In the genomic region with DNA sequence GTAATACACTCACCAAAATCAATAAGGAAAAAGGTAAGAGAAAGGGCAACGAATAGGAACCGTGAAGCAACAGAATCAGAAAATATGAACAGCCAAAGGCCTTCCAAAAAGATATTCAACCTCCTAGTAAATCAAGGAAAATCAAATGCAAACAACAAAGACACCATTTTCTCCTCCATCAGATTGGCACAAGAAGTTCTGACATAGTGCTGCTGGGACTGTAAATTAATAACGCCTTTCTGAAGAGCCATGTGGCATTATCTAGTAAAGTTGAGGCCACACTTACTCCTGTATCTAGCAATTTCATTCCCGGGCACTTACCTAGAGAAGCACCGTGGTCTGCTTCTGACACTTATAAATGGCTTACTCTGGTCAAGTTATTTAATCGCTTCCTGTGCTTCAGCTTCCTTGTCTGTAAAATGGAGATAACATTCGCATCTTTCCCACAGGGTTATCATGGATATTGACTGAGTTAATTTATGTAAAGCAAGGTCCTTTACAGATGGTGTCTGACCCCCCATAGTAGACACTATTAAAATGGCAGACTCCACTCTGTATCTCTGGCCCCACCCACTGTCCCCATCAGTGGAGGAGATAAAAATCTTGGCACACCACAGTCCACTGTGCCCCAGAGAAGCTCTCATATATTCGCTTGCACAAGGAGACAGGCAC, we compare ENCODE assay signal across 1 cellular context.
TF ChIP-seq lines count a peak whose summit lies in the region.

No MANE protein-coding gene starts in this region.

TF ChIP-seq in GM23338, 12 proteins besides CTCF, POLR2A, EP300 and RAD21:
- TF ChIP-seq ZNF114 (CRISPR knock-in tag; IDR thresholded peaks at IDR 0.05) = no peak
- TF ChIP-seq POLR2AphosphoS5 (IDR thresholded peaks at IDR 0.05; ENCODE audit: low read depth) = no peak
- no peak for TF ChIP-seq EZH2 (IDR thresholded peaks at IDR 0.05; ENCODE audit: low read depth, unreplicated experiment)
- no peak for TF ChIP-seq NANOG (IDR thresholded peaks at IDR 0.05; ENCODE audit: borderline replicate concordance)
- TF ChIP-seq CREB1 (CRISPR knock-in tag; IDR thresholded peaks at IDR 0.05; ENCODE audit: low read depth) = no peak
- no peak for TF ChIP-seq ZNF331 (CRISPR knock-in tag; IDR thresholded peaks at IDR 0.05; ENCODE audit: low read depth)
- TF ChIP-seq, protein P1, sequence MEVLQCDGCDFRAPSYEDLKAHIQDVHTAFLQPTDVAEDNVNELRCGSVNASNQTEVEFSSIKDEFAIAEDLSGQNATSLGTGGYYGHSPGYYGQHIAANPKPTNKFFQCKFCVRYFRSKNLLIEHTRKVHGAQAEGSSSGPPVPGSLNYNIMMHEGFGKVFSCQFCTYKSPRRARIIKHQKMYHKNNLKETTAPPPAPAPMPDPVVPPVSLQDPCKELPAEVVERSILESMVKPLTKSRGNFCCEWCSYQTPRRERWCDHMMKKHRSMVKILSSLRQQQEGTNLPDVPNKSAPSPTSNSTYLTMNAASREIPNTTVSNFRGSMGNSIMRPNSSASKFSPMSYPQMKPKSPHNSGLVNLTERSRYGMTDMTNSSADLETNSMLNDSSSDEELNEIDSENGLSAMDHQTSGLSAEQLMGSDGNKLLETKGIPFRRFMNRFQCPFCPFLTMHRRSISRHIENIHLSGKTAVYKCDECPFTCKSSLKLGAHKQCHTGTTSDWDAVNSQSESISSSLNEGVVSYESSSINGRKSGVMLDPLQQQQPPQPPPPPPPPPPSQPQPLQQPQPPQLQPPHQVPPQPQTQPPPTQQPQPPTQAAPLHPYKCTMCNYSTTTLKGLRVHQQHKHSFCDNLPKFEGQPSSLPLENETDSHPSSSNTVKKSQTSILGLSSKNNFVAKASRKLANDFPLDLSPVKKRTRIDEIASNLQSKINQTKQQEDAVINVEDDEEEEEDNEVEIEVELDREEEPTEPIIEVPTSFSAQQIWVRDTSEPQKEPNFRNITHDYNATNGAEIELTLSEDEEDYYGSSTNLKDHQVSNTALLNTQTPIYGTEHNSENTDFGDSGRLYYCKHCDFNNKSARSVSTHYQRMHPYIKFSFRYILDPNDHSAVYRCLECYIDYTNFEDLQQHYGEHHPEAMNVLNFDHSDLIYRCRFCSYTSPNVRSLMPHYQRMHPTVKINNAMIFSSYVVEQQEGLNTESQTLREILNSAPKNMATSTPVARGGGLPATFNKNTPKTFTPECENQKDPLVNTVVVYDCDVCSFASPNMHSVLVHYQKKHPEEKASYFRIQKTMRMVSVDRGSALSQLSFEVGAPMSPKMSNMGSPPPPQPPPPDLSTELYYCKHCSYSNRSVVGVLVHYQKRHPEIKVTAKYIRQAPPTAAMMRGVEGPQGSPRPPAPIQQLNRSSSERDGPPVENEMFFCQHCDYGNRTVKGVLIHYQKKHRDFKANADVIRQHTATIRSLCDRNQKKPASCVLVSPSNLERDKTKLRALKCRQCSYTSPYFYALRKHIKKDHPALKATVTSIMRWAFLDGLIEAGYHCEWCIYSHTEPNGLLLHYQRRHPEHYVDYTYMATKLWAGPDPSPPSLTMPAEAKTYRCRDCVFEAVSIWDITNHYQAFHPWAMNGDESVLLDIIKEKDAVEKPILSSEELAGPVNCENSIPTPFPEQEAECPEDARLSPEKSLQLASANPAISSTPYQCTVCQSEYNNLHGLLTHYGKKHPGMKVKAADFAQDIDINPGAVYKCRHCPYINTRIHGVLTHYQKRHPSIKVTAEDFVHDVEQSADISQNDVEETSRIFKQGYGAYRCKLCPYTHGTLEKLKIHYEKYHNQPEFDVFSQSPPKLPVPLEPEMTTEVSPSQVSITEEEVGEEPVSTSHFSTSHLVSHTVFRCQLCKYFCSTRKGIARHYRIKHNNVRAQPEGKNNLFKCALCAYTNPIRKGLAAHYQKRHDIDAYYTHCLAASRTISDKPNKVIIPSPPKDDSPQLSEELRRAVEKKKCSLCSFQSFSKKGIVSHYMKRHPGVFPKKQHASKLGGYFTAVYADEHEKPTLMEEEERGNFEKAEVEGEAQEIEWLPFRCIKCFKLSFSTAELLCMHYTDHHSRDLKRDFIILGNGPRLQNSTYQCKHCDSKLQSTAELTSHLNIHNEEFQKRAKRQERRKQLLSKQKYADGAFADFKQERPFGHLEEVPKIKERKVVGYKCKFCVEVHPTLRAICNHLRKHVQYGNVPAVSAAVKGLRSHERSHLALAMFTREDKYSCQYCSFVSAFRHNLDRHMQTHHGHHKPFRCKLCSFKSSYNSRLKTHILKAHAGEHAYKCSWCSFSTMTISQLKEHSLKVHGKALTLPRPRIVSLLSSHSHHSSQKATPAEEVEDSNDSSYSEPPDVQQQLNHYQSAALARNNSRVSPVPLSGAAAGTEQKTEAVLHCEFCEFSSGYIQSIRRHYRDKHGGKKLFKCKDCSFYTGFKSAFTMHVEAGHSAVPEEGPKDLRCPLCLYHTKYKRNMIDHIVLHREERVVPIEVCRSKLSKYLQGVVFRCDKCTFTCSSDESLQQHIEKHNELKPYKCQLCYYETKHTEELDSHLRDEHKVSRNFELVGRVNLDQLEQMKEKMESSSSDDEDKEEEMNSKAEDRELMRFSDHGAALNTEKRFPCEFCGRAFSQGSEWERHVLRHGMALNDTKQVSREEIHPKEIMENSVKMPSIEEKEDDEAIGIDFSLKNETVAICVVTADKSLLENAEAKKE (CRISPR knock-in tag; IDR thresholded peaks at IDR 0.05) = no peak
- TF ChIP-seq STAT1 (IDR thresholded peaks at IDR 0.05; ENCODE audit: unreplicated experiment) = no peak
- TF ChIP-seq, protein P2, sequence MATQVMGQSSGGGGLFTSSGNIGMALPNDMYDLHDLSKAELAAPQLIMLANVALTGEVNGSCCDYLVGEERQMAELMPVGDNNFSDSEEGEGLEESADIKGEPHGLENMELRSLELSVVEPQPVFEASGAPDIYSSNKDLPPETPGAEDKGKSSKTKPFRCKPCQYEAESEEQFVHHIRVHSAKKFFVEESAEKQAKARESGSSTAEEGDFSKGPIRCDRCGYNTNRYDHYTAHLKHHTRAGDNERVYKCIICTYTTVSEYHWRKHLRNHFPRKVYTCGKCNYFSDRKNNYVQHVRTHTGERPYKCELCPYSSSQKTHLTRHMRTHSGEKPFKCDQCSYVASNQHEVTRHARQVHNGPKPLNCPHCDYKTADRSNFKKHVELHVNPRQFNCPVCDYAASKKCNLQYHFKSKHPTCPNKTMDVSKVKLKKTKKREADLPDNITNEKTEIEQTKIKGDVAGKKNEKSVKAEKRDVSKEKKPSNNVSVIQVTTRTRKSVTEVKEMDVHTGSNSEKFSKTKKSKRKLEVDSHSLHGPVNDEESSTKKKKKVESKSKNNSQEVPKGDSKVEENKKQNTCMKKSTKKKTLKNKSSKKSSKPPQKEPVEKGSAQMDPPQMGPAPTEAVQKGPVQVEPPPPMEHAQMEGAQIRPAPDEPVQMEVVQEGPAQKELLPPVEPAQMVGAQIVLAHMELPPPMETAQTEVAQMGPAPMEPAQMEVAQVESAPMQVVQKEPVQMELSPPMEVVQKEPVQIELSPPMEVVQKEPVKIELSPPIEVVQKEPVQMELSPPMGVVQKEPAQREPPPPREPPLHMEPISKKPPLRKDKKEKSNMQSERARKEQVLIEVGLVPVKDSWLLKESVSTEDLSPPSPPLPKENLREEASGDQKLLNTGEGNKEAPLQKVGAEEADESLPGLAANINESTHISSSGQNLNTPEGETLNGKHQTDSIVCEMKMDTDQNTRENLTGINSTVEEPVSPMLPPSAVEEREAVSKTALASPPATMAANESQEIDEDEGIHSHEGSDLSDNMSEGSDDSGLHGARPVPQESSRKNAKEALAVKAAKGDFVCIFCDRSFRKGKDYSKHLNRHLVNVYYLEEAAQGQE (IDR thresholded peaks at IDR 0.05; ENCODE audit: unreplicated experiment) = no peak
- TF ChIP-seq, protein P3, sequence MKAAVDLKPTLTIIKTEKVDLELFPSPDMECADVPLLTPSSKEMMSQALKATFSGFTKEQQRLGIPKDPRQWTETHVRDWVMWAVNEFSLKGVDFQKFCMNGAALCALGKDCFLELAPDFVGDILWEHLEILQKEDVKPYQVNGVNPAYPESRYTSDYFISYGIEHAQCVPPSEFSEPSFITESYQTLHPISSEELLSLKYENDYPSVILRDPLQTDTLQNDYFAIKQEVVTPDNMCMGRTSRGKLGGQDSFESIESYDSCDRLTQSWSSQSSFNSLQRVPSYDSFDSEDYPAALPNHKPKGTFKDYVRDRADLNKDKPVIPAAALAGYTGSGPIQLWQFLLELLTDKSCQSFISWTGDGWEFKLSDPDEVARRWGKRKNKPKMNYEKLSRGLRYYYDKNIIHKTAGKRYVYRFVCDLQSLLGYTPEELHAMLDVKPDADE (IDR thresholded peaks at IDR 0.05) = no peak
- TF ChIP-seq JUNB (IDR thresholded peaks at IDR 0.05; ENCODE audit: unreplicated experiment) = no peak
- no peak for TF ChIP-seq EZH2phosphoT487 (IDR thresholded peaks at IDR 0.05; ENCODE audit: unreplicated experiment)
